In the genomic region with DNA sequence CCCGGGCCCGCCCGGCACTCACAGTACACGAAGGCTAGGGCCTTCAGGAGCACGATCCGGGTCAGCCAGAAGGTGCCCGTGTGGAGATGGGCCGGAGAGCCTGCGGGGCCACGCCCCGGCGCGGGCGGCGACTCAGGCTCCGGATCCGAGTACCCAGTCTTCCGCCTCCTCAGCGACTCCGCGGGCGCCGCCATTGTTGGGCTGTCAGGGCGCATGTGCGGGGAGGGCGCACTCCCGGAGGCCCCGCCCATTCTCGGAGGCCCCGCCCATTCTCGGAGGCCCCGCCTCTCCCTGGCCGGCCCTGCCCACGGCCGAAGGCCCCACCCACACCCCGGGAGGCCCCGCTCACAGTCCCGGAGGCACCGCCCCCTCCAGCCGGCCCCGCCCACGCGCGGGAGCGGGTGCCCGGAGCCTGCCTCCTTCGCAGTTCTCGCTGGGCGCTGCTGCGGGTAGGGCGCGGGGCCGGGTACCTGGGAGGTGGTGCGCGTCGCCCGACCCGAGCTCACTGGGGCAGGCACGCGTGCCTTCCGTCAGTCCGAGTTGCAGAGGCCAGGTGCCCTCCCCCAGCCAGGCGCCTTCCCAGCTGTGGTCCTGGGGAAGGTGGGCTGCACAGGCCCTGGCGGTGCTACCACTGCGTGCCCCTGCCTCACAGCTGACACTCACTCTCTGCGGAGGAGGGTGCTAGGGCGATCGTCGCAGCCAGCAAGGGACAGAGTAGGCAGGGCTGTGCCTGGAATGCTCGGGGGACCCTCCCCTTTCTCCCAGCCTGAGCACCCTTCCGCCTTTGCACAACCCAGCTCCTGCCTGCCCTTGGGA, we compare ENCODE assay signal across 8 cellular contexts. TPM values are rescaled to one million over a fixed set of nuclear protein-coding genes. Genes with fewer than 3 reads are reported as not detected.
DNase-seq lines count a peak whose midpoint lies in the region; ATAC-seq and TF ChIP-seq lines count a peak whose summit lies in the region.

A gene (minus strand): TSS at position 219 of the 816 bp plus-strand sequence. CDS start 4 bp downstream, at position 215.

- 7 to 9% methylated on average over 43 to 45 of the region's 71 CpGs for WGBS in GM23248 (ENCODE audit: low coverage in 1 of 2, low lambda C conversion rate in 2 of 2, missing lambda C conversion rate in 2 of 2), 2 experiments
- 4% methylated on average over 4 of the region's 71 CpGs for WGBS in SK-N-SH (ENCODE audit: low lambda C conversion rate)
- WGBS in suprapubic skin: 10% methylated on average over 19 of the region's 71 CpGs

- no peak for TF ChIP-seq CTCF in SK-N-SH (IDR thresholded peaks at IDR 0.05)
- TF ChIP-seq CTCF in omental fat pad (IDR thresholded peaks at IDR 0.05): no peak
- TF ChIP-seq CTCF in suprapubic skin (IDR thresholded peaks at IDR 0.05): no peak

- H4K20me1 ChIP-seq in GM23248 (ENCODE audit: insufficient read depth) (no peaks in the 10 kb centered on the region), SK-N-SH (ENCODE audit: insufficient read depth) (no peaks in the 10 kb centered on the region)

- H3K79me2 ChIP-seq in GM23248 (ENCODE audit: insufficient read depth): peaks cover 8% of the 10 kb centered on the region; the same call in 1 of the 2 replicates
- H3K79me2 ChIP-seq in SK-N-SH (ENCODE audit: insufficient read depth): peaks cover 5% of the 10 kb centered on the region; the same call in 1 of the 2 replicates

- no peak for TF ChIP-seq RAD21 in SK-N-SH (IDR thresholded peaks at IDR 0.05; ENCODE audit: low read length)

- CTCF ChIA-PET in SK-N-SH (lab: Yijun Ruan, JAX): interaction anchor here (0.6 to 1.5 kb wide), 3 partner anchors 87 to 579 kb away, joined by 3 to 5 read pairs (median 4); no protein-coding TSS in a partner anchor

- no peaks in the 10 kb centered on the region for H3K9me3 ChIP-seq in GM23248 (ENCODE audit: low read depth)
- no peaks in the 10 kb centered on the region for H3K9me3 ChIP-seq in SK-N-SH
- no peaks in the 10 kb centered on the region for H3K9me3 ChIP-seq in suprapubic skin

- H3K4me3 ChIP-seq in GM23248 (peak within 1 kb of the TSS; percentile 80), SK-N-SH (ENCODE audit: low read depth in 2 of 2, low read length in 1 of 2) (peak within 1 kb of the TSS; percentile 86 to 92), suprapubic skin (peak within 1 kb of the TSS; percentile 82)

- peak; percentile 92 for DNase-seq in ELF-1 (ENCODE audit: low read depth, low spot score)
- peak; percentile 96 for DNase-seq in GM23248
- peak; percentile 97 for DNase-seq in LoVo (ENCODE audit: low spot score)
- peak; percentile 100 for DNase-seq in SK-N-SH
- peak; percentile 89 for DNase-seq in activated naive CD4-positive, alpha-beta T cell treated with anti-CD3 and anti-CD28 coated beads, Interleukin-2, amount 50 U/mL, for 16 hours
- DNase-seq in glomerular endothelial cell (ENCODE audit: extremely low read depth, low read depth, low spot score): no peak
- DNase-seq in omental fat pad (ENCODE audit: low spot score): peak; percentile 92
- DNase-seq in suprapubic skin (ENCODE audit: low spot score in 2 of 2): peak; percentile 94 to 96

- H3K27ac ChIP-seq in GM23248 (peak within 1 kb of the TSS; percentile 55), SK-N-SH (ENCODE audit: low read depth in 2 of 2, low read length in 1 of 2) (peak within 1 kb of the TSS in 1 of 2 experiments; percentile 51; a peak in 1 of 4 replicates), suprapubic skin (peak within 1 kb of the TSS; percentile 81)

- H3K36me3 ChIP-seq in GM23248 (ENCODE audit: low read depth): no peaks in the 10 kb centered on the region
- H3K36me3 ChIP-seq in SK-N-SH (replicated peaks in 1 of 2; ENCODE audit: control insufficient read depth in 1 of 2, insufficient read depth in 2 of 2, low read length in 1 of 2): peaks cover 3 to 11% of the 10 kb centered on the region in 2 experiments
- no peaks in the 10 kb centered on the region for H3K36me3 ChIP-seq in suprapubic skin

- peak within 1 kb of the TSS; percentile 89 for H2AFZ ChIP-seq in GM23248
- peak within 1 kb of the TSS; percentile 97 for H2AFZ ChIP-seq in SK-N-SH (ENCODE audit: low read depth)

- H3F3A ChIP-seq in GM23248 (ENCODE audit: insufficient read depth) (no peaks in the 10 kb centered on the region), SK-N-SH (replicated peaks; ENCODE audit: insufficient read depth) (no peaks in the 10 kb centered on the region)

- H3K9me2 ChIP-seq in GM23248 (ENCODE audit: insufficient read depth): no peaks in the 10 kb centered on the region
- no peaks in the 10 kb centered on the region for H3K9me2 ChIP-seq in SK-N-SH

- in situ Hi-C loops in GM23248 (cut with MboI): no loop called here

- H3K27me3 ChIP-seq in GM23248 (replicated peaks; ENCODE audit: insufficient read depth): no peaks in the 10 kb centered on the region
- peaks cover 47% of the 10 kb centered on the region for H3K27me3 ChIP-seq in SK-N-SH (ENCODE audit: insufficient read depth)
- H3K27me3 ChIP-seq in suprapubic skin: no peaks in the 10 kb centered on the region

- POLR2A ChIA-PET in SK-N-SH (lab: Yijun Ruan, JAX): no interaction called here

- peak within 1 kb of the TSS; percentile 76 for H3K4me2 ChIP-seq in GM23248 (ENCODE audit: unreplicated experiment)
- H3K4me2 ChIP-seq in SK-N-SH: peak within 1 kb of the TSS; percentile 97

- H3K4me1 ChIP-seq in GM23248 (ENCODE audit: insufficient read depth) (no peaks in the 10 kb centered on the region), SK-N-SH (ENCODE audit: control insufficient read depth in 1 of 2, insufficient read depth in 2 of 2, low read depth in 1 of 2, low read length in 1 of 2) (peaks cover 6 to 11% of the 10 kb centered on the region in 2 experiments; a peak in 2 of 4 replicates), suprapubic skin (peaks cover 32% of the 10 kb centered on the region)

- H3K9ac ChIP-seq in GM23248: peak within 1 kb of the TSS; percentile 89
- H3K9ac ChIP-seq in SK-N-SH: peak within 1 kb of the TSS; percentile 86

- TF ChIP-seq POLR2A in suprapubic skin (IDR thresholded peaks at IDR 0.05): peak; percentile 14 to 38

- peak; percentile 98 for ATAC-seq in omental fat pad (ENCODE audit: low FRiP score)

- TF ChIP-seq EP300 in SK-N-SH (IDR thresholded peaks at IDR 0.05; ENCODE audit: borderline replicate concordance in 1 of 2, low read depth in 1 of 2, low read length in 1 of 2) (no peak), suprapubic skin (IDR thresholded peaks at IDR 0.05) (no peak)

TF ChIP-seq in SK-N-SH, 30 proteins besides CTCF, POLR2A, EP300 and RAD21 (continues in another document):
- TF ChIP-seq SIN3A (IDR thresholded peaks at IDR 0.05; ENCODE audit: borderline replicate concordance, low read depth, low read length): peak; percentile 64; the same call in 1 of the 2 replicates
- TF ChIP-seq, protein P1, sequence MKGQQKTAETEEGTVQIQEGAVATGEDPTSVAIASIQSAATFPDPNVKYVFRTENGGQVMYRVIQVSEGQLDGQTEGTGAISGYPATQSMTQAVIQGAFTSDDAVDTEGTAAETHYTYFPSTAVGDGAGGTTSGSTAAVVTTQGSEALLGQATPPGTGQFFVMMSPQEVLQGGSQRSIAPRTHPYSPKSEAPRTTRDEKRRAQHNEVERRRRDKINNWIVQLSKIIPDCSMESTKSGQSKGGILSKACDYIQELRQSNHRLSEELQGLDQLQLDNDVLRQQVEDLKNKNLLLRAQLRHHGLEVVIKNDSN (IDR thresholded peaks at IDR 0.05; ENCODE audit: borderline replicate concordance, low read depth): no peak
- no peak for TF ChIP-seq SMC3 (IDR thresholded peaks at IDR 0.05; ENCODE audit: low read depth, low read length)
- no peak for TF ChIP-seq TEAD4 (IDR thresholded peaks at IDR 0.05; ENCODE audit: borderline replicate concordance, insufficient read depth)
- TF ChIP-seq, protein P2, sequence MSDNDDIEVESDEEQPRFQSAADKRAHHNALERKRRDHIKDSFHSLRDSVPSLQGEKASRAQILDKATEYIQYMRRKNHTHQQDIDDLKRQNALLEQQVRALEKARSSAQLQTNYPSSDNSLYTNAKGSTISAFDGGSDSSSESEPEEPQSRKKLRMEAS (IDR thresholded peaks at IDR 0.05; ENCODE audit: low read depth): no peak
- TF ChIP-seq RFX5 (IDR thresholded peaks at IDR 0.05; ENCODE audit: low read length): no peak
- no peak for TF ChIP-seq EZH2phosphoT487 (IDR thresholded peaks at IDR 0.05; ENCODE audit: borderline replicate concordance, low read depth)
- no peak for TF ChIP-seq CHD2 (IDR thresholded peaks at IDR 0.05; ENCODE audit: low read length, partially characterized antibody)
- TF ChIP-seq, protein P3, sequence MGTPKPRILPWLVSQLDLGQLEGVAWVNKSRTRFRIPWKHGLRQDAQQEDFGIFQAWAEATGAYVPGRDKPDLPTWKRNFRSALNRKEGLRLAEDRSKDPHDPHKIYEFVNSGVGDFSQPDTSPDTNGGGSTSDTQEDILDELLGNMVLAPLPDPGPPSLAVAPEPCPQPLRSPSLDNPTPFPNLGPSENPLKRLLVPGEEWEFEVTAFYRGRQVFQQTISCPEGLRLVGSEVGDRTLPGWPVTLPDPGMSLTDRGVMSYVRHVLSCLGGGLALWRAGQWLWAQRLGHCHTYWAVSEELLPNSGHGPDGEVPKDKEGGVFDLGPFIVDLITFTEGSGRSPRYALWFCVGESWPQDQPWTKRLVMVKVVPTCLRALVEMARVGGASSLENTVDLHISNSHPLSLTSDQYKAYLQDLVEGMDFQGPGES (IDR thresholded peaks at IDR 0.05; ENCODE audit: low read depth, low read length): no peak
- peak; percentile 88 for TF ChIP-seq NRF1 (IDR thresholded peaks at IDR 0.05; ENCODE audit: low read depth, low read length)
- peak; percentile 47 for TF ChIP-seq GABPA (IDR thresholded peaks at IDR 0.05; ENCODE audit: low read depth)
- TF ChIP-seq TCF12 (IDR thresholded peaks at IDR 0.05): no peak
- TF ChIP-seq JUND (IDR thresholded peaks at IDR 0.05): no peak
- TF ChIP-seq FOSL2 (IDR thresholded peaks at IDR 0.05; ENCODE audit: borderline replicate concordance, low read depth): no peak
- TF ChIP-seq, protein P4, sequence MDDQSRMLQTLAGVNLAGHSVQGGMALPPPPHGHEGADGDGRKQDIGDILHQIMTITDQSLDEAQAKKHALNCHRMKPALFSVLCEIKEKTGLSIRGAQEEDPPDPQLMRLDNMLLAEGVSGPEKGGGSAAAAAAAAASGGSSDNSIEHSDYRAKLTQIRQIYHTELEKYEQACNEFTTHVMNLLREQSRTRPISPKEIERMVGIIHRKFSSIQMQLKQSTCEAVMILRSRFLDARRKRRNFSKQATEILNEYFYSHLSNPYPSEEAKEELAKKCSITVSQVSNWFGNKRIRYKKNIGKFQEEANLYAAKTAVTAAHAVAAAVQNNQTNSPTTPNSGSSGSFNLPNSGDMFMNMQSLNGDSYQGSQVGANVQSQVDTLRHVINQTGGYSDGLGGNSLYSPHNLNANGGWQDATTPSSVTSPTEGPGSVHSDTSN (IDR thresholded peaks at IDR 0.05): no peak

RNA-seq across cellular contexts. Expression of the gene that starts here (rescaled TPM):
- total RNA-seq in GM23248 (2014; rRNA removed; shearing (Covaris generic)): 37.8 and 53.0 TPM in 2 replicates
- polyA plus RNA-seq in GM23248 (2016; fragmentation: Nextera tagmentation; extraction: Ambion mirVana) (23.1 and 24.6 TPM in 2 replicates), SK-N-SH (2012; rRNA removed) (5.7 and 8.2 TPM in 2 replicates)
- polyA plus RNA-seq in SK-N-SH (2012; cell fraction: cytosol; rRNA removed): 3.0 and 5.1 TPM in 2 replicates
- 22.6 and 22.9 TPM in 2 replicates for polyA plus RNA-seq in SK-N-SH (2012; cell fraction: nucleus; rRNA removed)
- total RNA-seq in glomerular endothelial cell (25.2 and 36.6 TPM in 2 replicates), omental fat pad (10 to 100 TPM; 14.9 to 33.7 (median 27.1) TPM), suprapubic skin (100 to 1,000 TPM in 1 of 4 donors, 10 to 100 TPM in 3; 32.1 to 117 (median 38.0) TPM)
